ENCODE assay signal across 9 cellular contexts in genomic region chr3:43759297-43759782, GRCh38.
DNase-seq lines count a peak whose midpoint lies in the region; ATAC-seq, FAIRE-seq and TF ChIP-seq lines count a peak whose summit lies in the region.
"Had no signal": no experiment of that assay in that cellular context is flagged by ENCODE, and none has a peak within 500 bp of the region (broad histone marks: within the 10 kb centered on the region; RNA-seq: fewer than 3 reads in every experiment).

No MANE protein-coding gene starts in this region.

- DNase-seq in ELR (ENCODE audit: low read depth) (peak; percentile 95), NAMALWA (ENCODE audit: low spot score) (peak; percentile 5), endothelial cell of umbilical vein (ENCODE audit: low read depth, low spot score) (peak; percentile 65), omental fat pad (ENCODE audit: low spot score) (no peak), SIG-M5 treated with dmso at 0.1 percent for 504 hours (lab: John Stamatoyannopoulos, UW; ENCODE audit: unreplicated experiment) (no peak), activated gamma-delta T cell treated with Interleukin-2 at 50 U/mL for 16 hours (no peak)
- no peak for DNase-seq in activated effector memory CD4-positive, alpha-beta T cell treated with Interleukin-2 at 50 U/mL for 16 hours

- no peak overlapping the region for H3K4me3 ChIP-seq in endothelial cell of umbilical vein (replicated peaks in 1 of 3; ENCODE audit: insufficient read depth in 1 of 3, low read depth in 1 of 3, low read length in 3 of 3)

- dilution Hi-C loops in endothelial cell of umbilical vein (cut with MboI; ENCODE audit: extremely low pct_ligation_motif_present, low sequenced_read_pairs): no loop called here

- H2AFZ ChIP-seq in endothelial cell of umbilical vein (ENCODE audit: low read depth, low read length): peak overlapping the region; percentile 10

- no peak overlapping the region for H3K9ac ChIP-seq in endothelial cell of umbilical vein (replicated peaks; ENCODE audit: extremely low read depth, insufficient read depth, low read length)

- CTCF ChIA-PET in endothelial cell of umbilical vein (lab: Charles Lee): interaction anchor here (1.4 to 2.0 kb wide), 6 partner anchors 9 to 439 kb away, joined by 3 to 21 read pairs (median 4); no protein-coding TSS in a partner anchor

- peaks cover 23% of the 10 kb centered on the region for H3K4me1 ChIP-seq in endothelial cell of umbilical vein (ENCODE audit: control insufficient read depth, extremely low read depth, insufficient read depth, low read length)

- no peaks in the 10 kb centered on the region for H3K27me3 ChIP-seq in endothelial cell of umbilical vein (ENCODE audit: control insufficient read depth in 2 of 2, insufficient read depth in 2 of 2, low read length in 2 of 2)

- TF ChIP-seq POLR2A in endothelial cell of umbilical vein (IDR thresholded peaks at IDR 0.05; ENCODE audit: low read depth, low read length): no peak

- H4K20me1 ChIP-seq in endothelial cell of umbilical vein (replicated peaks; ENCODE audit: control insufficient read depth, extremely low read depth, insufficient read depth, low read length): no peaks in the 10 kb centered on the region

- no peaks in the 10 kb centered on the region for H3K36me3 ChIP-seq in endothelial cell of umbilical vein (ENCODE audit: control insufficient read depth in 2 of 2, extremely low read depth in 1 of 2, insufficient read depth in 2 of 2, low read length in 2 of 2)

- no peaks in the 10 kb centered on the region for H3K9me3 ChIP-seq in endothelial cell of umbilical vein (replicated peaks; ENCODE audit: control insufficient read depth, insufficient read depth, low read length)

- POLR2A ChIA-PET in endothelial cell of umbilical vein (lab: Charles Lee): no interaction called here

- FAIRE-seq in endothelial cell of umbilical vein (lab: Jason Lieb, UNC): peak; percentile 87

- intact Hi-C loops in endothelial cell of umbilical vein (cut with micrococcal nuclease): loop anchor here (1.0 kb wide), 2 partner anchors 68 to 215 kb away; no protein-coding TSS in a partner anchor

- TF ChIP-seq CTCF in endothelial cell of umbilical vein (IDR thresholded peaks at IDR 0.05; ENCODE audit: extremely low read depth in 1 of 2, insufficient read depth in 1 of 2, low read depth in 1 of 2, low read length in 2 of 2) (peak; percentile 8 to 22), omental fat pad (IDR thresholded peaks at IDR 0.05) (no peak)

- peak overlapping the region; percentile 1 for H3K27ac ChIP-seq in endothelial cell of umbilical vein (ENCODE audit: insufficient read depth, low read depth, low read length)
- H3K27ac ChIP-seq: HL-60 had no signal

- ATAC-seq in omental fat pad (ENCODE audit: low FRiP score) (peak; percentile 45), GM19397 (IDR thresholded peaks at IDR 0.05; ENCODE audit: unreplicated experiment) (no peak)

- no peak overlapping the region for H3K4me2 ChIP-seq in endothelial cell of umbilical vein (ENCODE audit: insufficient read depth, low read length)

- H3K79me2 ChIP-seq in endothelial cell of umbilical vein (ENCODE audit: control insufficient read depth, insufficient read depth, low read length): no peaks in the 10 kb centered on the region

- BruUV-seq in endothelial cell of umbilical vein (replicated peaks; lab: Mats Ljungman, UMichigan): no TSS peak

- no peaks in the 10 kb centered on the region for H3K9me1 ChIP-seq in endothelial cell of umbilical vein (replicated peaks; ENCODE audit: control insufficient read depth, extremely low read depth, insufficient read depth, low read length)

TF ChIP-seq in endothelial cell of umbilical vein, 7 proteins besides CTCF, POLR2A, EP300 and RAD21:
- TF ChIP-seq POLR2AphosphoS5 (IDR thresholded peaks at IDR 0.05; ENCODE audit: insufficient read depth, low read depth, low read length): no peak
- no peak for TF ChIP-seq MYC (IDR thresholded peaks at IDR 0.05; ENCODE audit: low read depth, low read length)
- no peak for TF ChIP-seq JUN (IDR thresholded peaks at IDR 0.05; ENCODE audit: borderline replicate concordance, insufficient read depth, insufficient read length, low read depth)
- no peak for TF ChIP-seq MAX (IDR thresholded peaks at IDR 0.05; ENCODE audit: insufficient read depth, insufficient read length)
- TF ChIP-seq GATA2 (IDR thresholded peaks at IDR 0.05; ENCODE audit: insufficient read depth, insufficient read length, low read depth, low read length): no peak
- TF ChIP-seq FOS (IDR thresholded peaks at IDR 0.05; ENCODE audit: borderline replicate concordance, insufficient read depth, low read length): no peak
- TF ChIP-seq EZH2 (IDR thresholded peaks at IDR 0.05; ENCODE audit: borderline replicate concordance, low read depth, low read length, severe bottlenecking): no peak

Comparison
In these comparisons a context has a peak if more than half of its experiments do, and no peak if none do; other contexts are left out.
1. DNase-seq: peak in ELR (single experiment), NAMALWA (single experiment) and endothelial cell of umbilical vein (single experiment); none in omental fat pad (single experiment), SIG-M5 treated with dmso at 0.1 percent for 504 hours (single experiment), activated effector memory CD4-positive, alpha-beta T cell treated with Interleukin-2 at 50 U/mL for 16 hours (single experiment) and activated gamma-delta T cell treated with Interleukin-2 at 50 U/mL for 16 hours (single experiment).
2. CTCF ChIP-seq: peak in endothelial cell of umbilical vein (2 of 2); none in omental fat pad (0 of 3).